ENCODE assay signal across 1 cellular context in the genomic region with DNA sequence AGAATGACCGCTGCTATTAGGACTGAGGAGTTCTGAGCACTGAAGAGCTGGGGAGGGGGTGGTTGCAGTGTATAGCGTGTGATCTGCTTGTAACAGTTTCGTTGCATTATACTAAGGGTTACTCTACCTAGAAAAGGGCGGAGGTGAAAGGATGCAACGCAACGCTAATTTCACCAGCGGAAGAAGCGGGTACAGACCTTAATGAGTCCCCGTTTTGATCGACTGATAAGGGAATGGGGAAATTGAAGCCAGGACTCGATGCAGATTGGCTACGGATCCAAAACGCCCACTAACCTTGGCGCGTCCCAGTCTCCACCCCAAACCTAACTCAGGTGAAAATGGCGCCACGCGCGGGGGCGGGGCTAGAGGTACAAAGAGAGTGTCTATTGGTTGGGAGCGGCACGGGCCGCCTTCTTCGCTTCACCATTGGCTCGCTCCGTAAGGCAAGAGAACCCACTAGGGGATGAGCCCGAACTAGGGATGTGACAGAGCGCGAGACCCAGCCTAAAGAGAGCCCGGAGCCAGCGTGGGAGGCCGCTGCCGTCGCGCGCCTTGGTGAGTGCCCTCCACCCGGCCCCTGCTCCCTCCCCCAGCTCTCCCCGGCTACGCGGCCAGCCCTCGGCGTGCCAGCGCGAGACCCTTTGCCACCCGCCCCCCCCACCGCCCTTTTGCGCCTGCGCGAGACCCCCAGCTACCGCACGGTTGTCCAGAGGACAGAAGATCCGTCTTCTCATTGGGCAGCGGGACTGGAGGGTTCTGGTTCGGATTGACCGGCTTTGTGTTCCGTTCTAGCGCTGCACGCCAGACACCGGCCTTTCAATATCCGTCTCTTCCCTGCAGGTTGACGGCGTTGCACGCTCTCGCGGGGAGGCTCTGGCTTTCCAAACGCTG.
TF ChIP-seq lines count a peak whose summit lies in the region.

A gene (plus strand): TSS at position 456 of the 891 bp plus-strand sequence. CDS start 1,964 bp downstream, outside the sequence.

TF ChIP-seq in GM12878, 131 proteins besides CTCF, POLR2A, EP300 and RAD21 (continued from another document):
- TF ChIP-seq, protein P1, sequence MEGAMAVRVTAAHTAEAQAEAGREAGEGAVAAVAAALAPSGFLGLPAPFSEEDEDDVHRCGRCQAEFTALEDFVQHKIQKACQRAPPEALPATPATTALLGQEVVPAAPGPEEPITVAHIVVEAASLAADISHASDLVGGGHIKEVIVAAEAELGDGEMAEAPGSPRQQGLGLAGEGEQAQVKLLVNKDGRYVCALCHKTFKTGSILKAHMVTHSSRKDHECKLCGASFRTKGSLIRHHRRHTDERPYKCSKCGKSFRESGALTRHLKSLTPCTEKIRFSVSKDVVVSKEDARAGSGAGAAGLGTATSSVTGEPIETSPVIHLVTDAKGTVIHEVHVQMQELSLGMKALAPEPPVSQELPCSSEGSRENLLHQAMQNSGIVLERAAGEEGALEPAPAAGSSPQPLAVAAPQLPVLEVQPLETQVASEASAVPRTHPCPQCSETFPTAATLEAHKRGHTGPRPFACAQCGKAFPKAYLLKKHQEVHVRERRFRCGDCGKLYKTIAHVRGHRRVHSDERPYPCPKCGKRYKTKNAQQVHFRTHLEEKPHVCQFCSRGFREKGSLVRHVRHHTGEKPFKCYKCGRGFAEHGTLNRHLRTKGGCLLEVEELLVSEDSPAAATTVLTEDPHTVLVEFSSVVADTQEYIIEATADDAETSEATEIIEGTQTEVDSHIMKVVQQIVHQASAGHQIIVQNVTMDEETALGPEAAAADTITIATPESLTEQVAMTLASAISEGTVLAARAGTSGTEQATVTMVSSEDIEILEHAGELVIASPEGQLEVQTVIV (IDR thresholded peaks at IDR 0.05; ENCODE audit: borderline replicate concordance, partially characterized antibody), result no peak
- TF ChIP-seq ZBED1 (IDR thresholded peaks at IDR 0.05; ENCODE audit: borderline replicate concordance) (no peak), STAT3 (IDR thresholded peaks at IDR 0.05; ENCODE audit: low read depth, low read length) (no peak), SMC3 (IDR thresholded peaks at IDR 0.05; ENCODE audit: borderline replicate concordance, low read length) (no peak)
- TF ChIP-seq, protein P2, sequence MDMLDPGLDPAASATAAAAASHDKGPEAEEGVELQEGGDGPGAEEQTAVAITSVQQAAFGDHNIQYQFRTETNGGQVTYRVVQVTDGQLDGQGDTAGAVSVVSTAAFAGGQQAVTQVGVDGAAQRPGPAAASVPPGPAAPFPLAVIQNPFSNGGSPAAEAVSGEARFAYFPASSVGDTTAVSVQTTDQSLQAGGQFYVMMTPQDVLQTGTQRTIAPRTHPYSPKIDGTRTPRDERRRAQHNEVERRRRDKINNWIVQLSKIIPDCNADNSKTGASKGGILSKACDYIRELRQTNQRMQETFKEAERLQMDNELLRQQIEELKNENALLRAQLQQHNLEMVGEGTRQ (IDR thresholded peaks at IDR 0.05; ENCODE audit: borderline replicate concordance, low read depth, low read length), result peak; percentile 70
- TF ChIP-seq, protein P3, sequence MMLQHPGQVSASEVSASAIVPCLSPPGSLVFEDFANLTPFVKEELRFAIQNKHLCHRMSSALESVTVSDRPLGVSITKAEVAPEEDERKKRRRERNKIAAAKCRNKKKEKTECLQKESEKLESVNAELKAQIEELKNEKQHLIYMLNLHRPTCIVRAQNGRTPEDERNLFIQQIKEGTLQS (IDR thresholded peaks at IDR 0.05; ENCODE audit: borderline replicate concordance, extremely low read depth, low read depth, low read length), result no peak
